ENCODE assay signal across 7 cellular contexts in genomic region chr19:56508282-56508778, GRCh38. TPM values are rescaled to one million over a fixed set of nuclear protein-coding genes. Genes with fewer than 3 reads are reported as not detected.
DNase-seq lines count a peak whose midpoint lies in the region; TF ChIP-seq lines count a peak whose summit lies in the region.

No MANE protein-coding gene starts in this region.

- H3K36me3 ChIP-seq in HAP-1 (replicated peaks) (no peaks in the 10 kb centered on the region), suprapubic skin (peaks cover 7% of the 10 kb centered on the region)

- DNase-seq in HAP-1 (ENCODE audit: low spot score in 2 of 2) (no peak), astrocyte of the cerebellum (ENCODE audit: low read depth) (no peak), kidney glomerular epithelial cell (lab: John Stamatoyannopoulos, UW) (peak; percentile 72), suprapubic skin (ENCODE audit: low spot score in 2 of 2) (no peak), HCEC 1CT (no peak), NOMO-1 (lab: John Stamatoyannopoulos, UW; ENCODE audit: unreplicated experiment in 2 of 2) (no peak)
- no peak for DNase-seq in activated naive CD4-positive, alpha-beta T cell treated with anti-CD3 and anti-CD28 coated beads, Interleukin-2, amount 50 U/mL, for 16 hours

- H3K4me3 ChIP-seq in HAP-1 (peak overlapping the region; percentile 62), astrocyte of the cerebellum (ENCODE audit: low read depth, low read length) (peak overlapping the region; percentile 59), suprapubic skin (peak overlapping the region; percentile 83)

- TF ChIP-seq EP300 in suprapubic skin (IDR thresholded peaks at IDR 0.05) = no peak

- 4% methylated on average over 17 of the region's 17 CpGs for WGBS in suprapubic skin

- no peaks in the 10 kb centered on the region for H3K27me3 ChIP-seq in HAP-1 (ENCODE audit: low read depth)
- H3K27me3 ChIP-seq in suprapubic skin = no peaks in the 10 kb centered on the region

- H3K9me3 ChIP-seq in HAP-1 (peaks cover 4% of the 10 kb centered on the region), suprapubic skin (peaks cover 4% of the 10 kb centered on the region)

- no peak for TF ChIP-seq POLR2A in suprapubic skin (IDR thresholded peaks at IDR 0.05)

- TF ChIP-seq CTCF in astrocyte of the cerebellum (IDR thresholded peaks at IDR 0.05; ENCODE audit: low read depth, low read length, missing control alignments) (no peak), suprapubic skin (IDR thresholded peaks at IDR 0.05) (no peak)

- in situ Hi-C loops in HAP-1 (cut with MboI; ENCODE audit: low sequenced_read_pairs) = no loop called here
- in situ Hi-C loops in astrocyte of the cerebellum (cut with HindIII; ENCODE audit: low sequenced_read_pairs) = no loop called here

- peak overlapping the region; percentile 98 for H3K27ac ChIP-seq in suprapubic skin

- H3K4me1 ChIP-seq in HAP-1 = no peaks in the 10 kb centered on the region
- peaks cover 13% of the 10 kb centered on the region for H3K4me1 ChIP-seq in suprapubic skin

RNA-seq across cellular contexts. Expression of gene ZNF471, which starts 0.7 kb away (rescaled TPM):
- 1 to 10 TPM; 2.2 to 8.1 (median 3.9) TPM for total RNA-seq in suprapubic skin

RNA-seq across cellular contexts. Expression of gene ZFP28, which starts 30.4 kb away (rescaled TPM):
- 10 to 100 TPM in 1 of 4 donors, 1 to 10 TPM in 3; 3.3 to 15.2 (median 5.0) TPM for total RNA-seq in suprapubic skin

RNA-seq across cellular contexts. Expression of gene ZNF667, which starts 31.2 kb away (rescaled TPM):
- 1 to 10 TPM; 2.5 to 6.3 (median 5.0) TPM for total RNA-seq in suprapubic skin

RNA-seq across cellular contexts. Expression of gene ZNF470, which starts 58.9 kb away (rescaled TPM):
- 1 to 10 TPM; 1.0 to 3.4 (median 1.5) TPM for total RNA-seq in suprapubic skin
